In the genomic region with DNA sequence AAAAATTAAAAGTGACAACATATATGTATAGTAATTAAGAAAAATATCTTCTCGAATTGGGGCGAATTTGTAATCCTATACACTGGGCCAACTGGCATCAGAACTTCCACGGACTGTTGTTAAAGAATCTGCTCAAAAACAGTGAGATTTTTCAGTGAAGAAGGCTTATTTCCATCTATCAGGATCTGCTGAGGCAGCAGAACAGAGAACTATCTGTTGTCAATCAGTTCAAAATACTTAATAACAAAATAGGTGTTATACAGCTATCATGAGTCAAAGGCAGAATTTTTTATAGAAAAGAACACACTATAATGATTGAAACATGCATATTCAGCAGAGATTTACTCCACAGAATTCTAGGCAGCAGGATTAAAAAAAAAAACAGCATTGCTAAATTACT, we compare ENCODE assay signal across 26 cellular contexts. TPM values are rescaled to one million over a fixed set of nuclear protein-coding genes. Genes with fewer than 3 reads are reported as not detected.
DNase-seq lines count a peak whose midpoint lies in the region; ATAC-seq, FAIRE-seq and TF ChIP-seq lines count a peak whose summit lies in the region.
"Had no signal": no experiment of that assay in that cellular context is flagged by ENCODE, and none has a peak within 500 bp of the region (broad histone marks: within the 10 kb centered on the region; RNA-seq: fewer than 3 reads in every experiment).

No MANE protein-coding gene starts in this region.

- in situ Hi-C loops in HepG2 (cut with HindIII; ENCODE audit: extremely low pct_ligation_motif_present, low pct_unique_long_range_greater_than_20kb) = loop anchor here (25.0 kb wide), 1 partner anchor 281 kb away; no protein-coding TSS in a partner anchor
- in situ Hi-C loops in K562 (cut with MboI) = no loop called here
- in situ Hi-C loops in gastrocnemius medialis (cut with MboI; ENCODE audit: low sequenced_read_pairs in 4 of 4) = loop anchor here in 3 of 4 donors (10.0 to 25.0 kb wide), 2 partner anchors 274 to 281 kb away; no protein-coding TSS in a partner anchor

- no peaks in the 10 kb centered on the region for H3K9me1 ChIP-seq in K562 (ENCODE audit: control insufficient read depth, insufficient read depth, low read length)

- no peaks in the 10 kb centered on the region for H3F3A ChIP-seq in Loucy (ENCODE audit: low read depth)

- H3K27ac ChIP-seq in HepG2 (ENCODE audit: extremely low read length, insufficient read depth, low read length) (no peak overlapping the region), right lobe of liver (no peak overlapping the region), K562 (ENCODE audit: extremely low read depth, low read depth, low read length) (no peak overlapping the region), gastrocnemius medialis (no peak overlapping the region)
- H3K27ac ChIP-seq: SJCRH30 had no signal

- no peak overlapping the region for H3K4me2 ChIP-seq in HepG2 (ENCODE audit: low read depth, low read length)
- peak overlapping the region; percentile 82 for H3K4me2 ChIP-seq in Loucy (ENCODE audit: low read depth, low read length, poor library complexity, severe bottlenecking)
- H3K4me2 ChIP-seq in K562 (ENCODE audit: insufficient read depth, low read length) = no peak overlapping the region

- BruUV-seq in HepG2 (replicated peaks; lab: Mats Ljungman, UMichigan) (no TSS peak), K562 (replicated peaks; lab: Mats Ljungman, UMichigan) (no TSS peak)

- H3K4me3 ChIP-seq in HepG2 (replicated peaks in 1 of 3; ENCODE audit: insufficient read depth in 1 of 3, low read depth in 2 of 3, low read length in 3 of 3) (no peak overlapping the region), right lobe of liver (no peak overlapping the region), Loucy (ENCODE audit: low read length, poor library complexity, severe bottlenecking) (no peak overlapping the region), K562 (no peak overlapping the region), gastrocnemius medialis (no peak overlapping the region)
- H3K4me3 ChIP-seq: GM12878, MG63, SJCRH30 had no signal

- no peak for TF ChIP-seq POLR2A in HepG2 (IDR thresholded peaks at IDR 0.05; ENCODE audit: insufficient read depth in 1 of 2, low read depth in 2 of 2, low read length in 2 of 2)
- TF ChIP-seq POLR2A in right lobe of liver (IDR thresholded peaks at IDR 0.05) = no peak
- no peak for TF ChIP-seq POLR2A in K562 (conservative IDR thresholded peaks at IDR 0.05)
- TF ChIP-seq POLR2A in gastrocnemius medialis (IDR thresholded peaks at IDR 0.05) = no peak

- H2AFZ ChIP-seq in HepG2 (ENCODE audit: low read length) = no peak overlapping the region
- H2AFZ ChIP-seq in Loucy (ENCODE audit: low read length) = no peak overlapping the region
- no peak overlapping the region for H2AFZ ChIP-seq in K562 (ENCODE audit: low read depth, low read length)

- TF ChIP-seq EP300 in HepG2 (IDR thresholded peaks at IDR 0.05; ENCODE audit: low read depth in 2 of 2, low read length in 2 of 2) (no peak), HepG2 (CRISPR knock-in tag; IDR thresholded peaks at IDR 0.05; ENCODE audit: borderline replicate concordance) (no peak), K562 (IDR thresholded peaks at IDR 0.05; ENCODE audit: low read length) (no peak)

- H3K4me1 ChIP-seq in HepG2 (ENCODE audit: insufficient read depth, low read length) = no peaks in the 10 kb centered on the region
- H3K4me1 ChIP-seq in right lobe of liver = no peaks in the 10 kb centered on the region
- peaks cover 21% of the 10 kb centered on the region for H3K4me1 ChIP-seq in Loucy (ENCODE audit: insufficient read depth, low read length, poor library complexity, severe bottlenecking)
- no peaks in the 10 kb centered on the region; a peak in 1 of 5 replicates for H3K4me1 ChIP-seq in K562 (replicated peaks in 1 of 2; ENCODE audit: control insufficient read depth in 2 of 2, insufficient read depth in 2 of 2, low read length in 2 of 2)
- no peaks in the 10 kb centered on the region for H3K4me1 ChIP-seq in gastrocnemius medialis
- H3K4me1 ChIP-seq: Caco-2, SJCRH30 had no signal

- CTCF ChIA-PET in HepG2 (lab: Yijun Ruan, JAX; ENCODE audit: low intra/inter-chr PET ratio, low total read pairs) (no interaction called here), K562 (lab: Yijun Ruan, JAX; ENCODE audit: low intra/inter-chr PET ratio) (no interaction called here)

- WGBS in HepG2 (ENCODE audit: low lambda C conversion rate) = 1% methylated on average over 3 of the region's 3 CpGs
- 62% methylated on average over 3 of the region's 3 CpGs for WGBS in right lobe of liver (ENCODE audit: insufficient coverage, low coverage, low lambda C conversion rate, missing lambda C conversion rate)
- 0% methylated on average over 3 of the region's 3 CpGs for WGBS in K562 (ENCODE audit: insufficient coverage, low coverage, missing lambda C conversion rate)

- H3K79me2 ChIP-seq in HepG2 (ENCODE audit: insufficient read depth, low read length) (no peaks in the 10 kb centered on the region), Loucy (ENCODE audit: insufficient read depth, low read length) (no peaks in the 10 kb centered on the region), K562 (ENCODE audit: control insufficient read depth, insufficient read depth, low read length) (no peaks in the 10 kb centered on the region)

- intact Hi-C loops in HepG2 (cut with micrococcal nuclease; ENCODE audit: unreplicated experiment) (no loop called here), right lobe of liver (cut with DNase I) (no loop called here), K562 (cut with micrococcal nuclease) (no loop called here), gastrocnemius medialis (cut with DNase I; ENCODE audit: low total_unique reads) (loop anchor here (5.0 kb wide), 1 partner anchor 266 kb away; no protein-coding TSS in a partner anchor)

- POLR2A ChIA-PET in HepG2 (lab: Yijun Ruan, JAX) (no interaction called here), K562 (lab: Yijun Ruan, JAX) (no interaction called here)

- H3K9me3 ChIP-seq in HepG2 (ENCODE audit: low read length) (no peaks in the 10 kb centered on the region), right lobe of liver (no peaks in the 10 kb centered on the region), Loucy (ENCODE audit: insufficient read depth, low read depth, low read length) (no peaks in the 10 kb centered on the region), K562 (replicated peaks; ENCODE audit: control insufficient read depth, insufficient read depth, low read depth, low read length) (no peaks in the 10 kb centered on the region), gastrocnemius medialis (no peaks in the 10 kb centered on the region)
- H3K9me3 ChIP-seq: MG63, SJCRH30 had no signal

- no peak for ATAC-seq in HepG2
- ATAC-seq in right lobe of liver = no peak
- ATAC-seq in K562 = no peak
- ATAC-seq in gastrocnemius medialis = no peak
- ATAC-seq: GM12878, PC-3, SK-N-SH treated with all-trans-retinoic acid at 6 μM for 48 hours had no signal

- DNase-seq in HepG2 (ENCODE audit: low spot score) = no peak
- no peak for DNase-seq in right lobe of liver
- DNase-seq in K562 (ENCODE audit: extremely low read depth in 1 of 4, low spot score in 3 of 4) = no peak
- no peak for DNase-seq in EL
- DNase-seq in gastrocnemius medialis = no peak
- DNase-seq in LoVo (ENCODE audit: low spot score) = no peak
- DNase-seq: C1 segment of cervical spinal cord; Caco-2; CD4-positive, alpha-beta memory T cell; GDM1; GOT3; HCEC 1CT; Kasumi-1; MG63; NCI-H1105 treated with DMSO at 0.1 percent for 48 hours; NCI-H2029; NCI-H446 treated with DMSO at 0.1 percent for 48 hours; NCI-H526; NCI-H82; NK-92 treated with Interleukin-12 subunit alpha and Interleukin-12 subunit beta, amount 100 ng/mL, for 24 hours; PC-3; SJCRH30 had no signal

- no peaks in the 10 kb centered on the region for H3K9me2 ChIP-seq in Loucy (replicated peaks; ENCODE audit: low read depth, low read length)

- H3K9ac ChIP-seq in HepG2 (ENCODE audit: insufficient read depth, low read depth, low read length) (no peak overlapping the region), Loucy (ENCODE audit: low read depth, low read length, poor library complexity, severe bottlenecking) (no peak overlapping the region), K562 (ENCODE audit: insufficient read depth in 1 of 2, low read depth in 2 of 2, low read length in 2 of 2) (no peak overlapping the region)

- H4K20me1 ChIP-seq in HepG2 (ENCODE audit: insufficient read depth, low read length) = no peaks in the 10 kb centered on the region
- H4K20me1 ChIP-seq in Loucy (ENCODE audit: insufficient read depth, low read length, poor library complexity, severe bottlenecking) = no peaks in the 10 kb centered on the region
- no peaks in the 10 kb centered on the region for H4K20me1 ChIP-seq in K562 (replicated peaks; ENCODE audit: control insufficient read depth, insufficient read depth, low read length)

- no peak for TF ChIP-seq RAD21 in HepG2 (CRISPR knock-in tag; IDR thresholded peaks at IDR 0.05)
- no peak for TF ChIP-seq RAD21 in K562 (CRISPR knock-in tag; conservative IDR thresholded peaks at IDR 0.05 in 1 of 2, IDR thresholded peaks at IDR 0.05 in 1 of 2)

- FAIRE-seq in HepG2 (lab: Jason Lieb, UNC) (no peak), K562 (lab: Jason Lieb, UNC) (no peak)
- FAIRE-seq: GM12878 had no signal

- H3K36me3 ChIP-seq in HepG2 (replicated peaks in 1 of 2; ENCODE audit: control insufficient read depth in 1 of 2, insufficient read depth in 2 of 2, low read length in 2 of 2) = no peaks in the 10 kb centered on the region
- H3K36me3 ChIP-seq in right lobe of liver = no peaks in the 10 kb centered on the region
- no peaks in the 10 kb centered on the region for H3K36me3 ChIP-seq in Loucy (ENCODE audit: insufficient read depth, low read length)
- no peaks in the 10 kb centered on the region for H3K36me3 ChIP-seq in K562 (ENCODE audit: control insufficient read depth, insufficient read depth, low read length)
- H3K36me3 ChIP-seq in gastrocnemius medialis = no peaks in the 10 kb centered on the region
- H3K36me3 ChIP-seq: MG63, SJCRH30 had no signal

- TF ChIP-seq CTCF in HepG2 (CRISPR knock-in tag; IDR thresholded peaks at IDR 0.05) (no peak), right lobe of liver (IDR thresholded peaks at IDR 0.05) (no peak), Loucy (conservative IDR thresholded peaks at IDR 0.05; ENCODE audit: low read length) (no peak), K562 (IDR thresholded peaks at IDR 0.05 in 2 of 3, conservative IDR thresholded peaks at IDR 0.05 in 1 of 3; ENCODE audit: insufficient read depth in 2 of 3, low read depth in 1 of 3, low read length in 3 of 3) (no peak), gastrocnemius medialis (IDR thresholded peaks at IDR 0.05 in 4 of 5, conservative IDR thresholded peaks at IDR 0.05 in 1 of 5) (no peak)

- H3K27me3 ChIP-seq in HepG2 (ENCODE audit: control insufficient read depth in 1 of 2, insufficient read depth in 2 of 2, low read length in 2 of 2) (peaks cover 0 to 3% of the 10 kb centered on the region in 2 experiments; a peak in 2 of 5 replicates), right lobe of liver (no peaks in the 10 kb centered on the region), Loucy (ENCODE audit: insufficient read depth, low read length, poor library complexity, severe bottlenecking) (no peaks in the 10 kb centered on the region), K562 (ENCODE audit: control insufficient read depth in 2 of 2, insufficient read depth in 2 of 2, low read length in 2 of 2) (no peaks in the 10 kb centered on the region), gastrocnemius medialis (no peaks in the 10 kb centered on the region)
- H3K27me3 ChIP-seq: MG63, SJCRH30 had no signal

RNA-seq across cellular contexts. Expression of a gene that starts 41.9 kb away (rescaled TPM):
- total RNA-seq in HepG2 (2016; rRNA removed; fragmentation: Illumina TruSeq; extraction: Trizol) (not detected in 2 replicates), right lobe of liver (under 1 TPM in 1 of 6 experiments, not detected in 5; 0.24 TPM), K562 (2014; rRNA removed) (not detected in 2 replicates), K562 (2014; rRNA removed; fragmentation: Illumina TruSeq; extraction: Trizol) (not detected in 2 replicates), K562 (2015; rRNA removed; fragmentation: Illumina TruSeq; extraction: Trizol) (not detected in 2 replicates), K562 (2021) (not detected in 2 replicates), gastrocnemius medialis (not detected)
- total RNA-seq in HepG2 (2016; cell fraction: cytosol; rRNA removed; fragmentation: Illumina TruSeq; extraction: Trizol; ENCODE audit: low read depth) = not detected in 2 replicates
- total RNA-seq in HepG2 (2016; cell fraction: insoluble cytoplasmic fraction; rRNA removed; fragmentation: Illumina TruSeq; extraction: Trizol) = not detected in 2 replicates
- not detected in 2 replicates for total RNA-seq in HepG2 (2016; cell fraction: membrane; rRNA removed; fragmentation: Illumina TruSeq; extraction: Trizol)
- not detected in 2 replicates for total RNA-seq in HepG2 (2016; cell fraction: nucleus; rRNA removed; fragmentation: Illumina TruSeq; extraction: Trizol)
- polyA plus RNA-seq in HepG2 (2011; rRNA removed) (not detected in 2 replicates), K562 (2011; rRNA removed) (not detected in 2 replicates), K562 (2014; fragmentation: Illumina TruSeq; extraction: Trizol) (not detected in 2 replicates), K562 (2014; fragmentation: Nextera tagmentation; extraction: Ambion mirVana) (not detected), K562 (2014; rRNA removed) (not detected in 2 replicates)
- polyA plus RNA-seq in HepG2 (2011; cell fraction: cytosol; rRNA removed) = not detected in 2 replicates
- polyA plus RNA-seq in HepG2 (2011; cell fraction: nucleus; rRNA removed) = not detected in 2 replicates
- polyA plus RNA-seq in HepG2 (2012) = not detected in 2 replicates
- polyA plus RNA-seq in HepG2 (2016; cell fraction: cytosol; fragmentation: Illumina TruSeq; extraction: Trizol; ENCODE audit: low read depth) = not detected in 2 replicates
- polyA plus RNA-seq in HepG2 (2016; cell fraction: insoluble cytoplasmic fraction; fragmentation: Illumina TruSeq; extraction: Trizol; ENCODE audit: low read depth) = not detected in 2 replicates
- not detected in 2 replicates for polyA plus RNA-seq in HepG2 (2016; cell fraction: membrane; fragmentation: Illumina TruSeq; extraction: Trizol; ENCODE audit: low read depth)
- polyA plus RNA-seq in HepG2 (2016; cell fraction: nucleus; fragmentation: Illumina TruSeq; extraction: Trizol; ENCODE audit: insufficient read depth, low read depth) = not detected in 2 replicates
- not detected in 2 replicates for polyA minus RNA-seq in HepG2 (2011; rRNA and poly(A)+ RNA removed; ENCODE audit: low replicate concordance)
- polyA minus RNA-seq in HepG2 (2011; cell fraction: cytosol; rRNA and poly(A)+ RNA removed) = not detected in 2 replicates
- not detected in 2 replicates for polyA minus RNA-seq in HepG2 (2011; cell fraction: nucleus; rRNA and poly(A)+ RNA removed)
- total RNA-seq in K562 (2011; cell fraction: chromatin; rRNA removed; ENCODE audit: low replicate concordance) = not detected in 2 replicates
- not detected in 2 replicates for total RNA-seq in K562 (2011; cell fraction: nucleolus; rRNA removed)
- not detected in 2 replicates for total RNA-seq in K562 (2011; cell fraction: nucleoplasm; rRNA removed)
- polyA plus RNA-seq in K562 (2011; cell fraction: cytosol; rRNA removed) = not detected in 2 replicates
- polyA plus RNA-seq in K562 (2011; cell fraction: nucleus; rRNA removed) = not detected in 2 replicates
- not detected in 2 replicates for polyA plus RNA-seq in K562 (2012)
- not detected in 2 replicates for polyA minus RNA-seq in K562 (2011; rRNA and poly(A)+ RNA removed)
- polyA minus RNA-seq in K562 (2011; cell fraction: cytosol; rRNA and poly(A)+ RNA removed) = not detected in 2 replicates
- polyA minus RNA-seq in K562 (2011; cell fraction: nucleus; rRNA and poly(A)+ RNA removed) = not detected in 2 replicates
- total RNA-seq: A673, Caco-2, PC-3, SJCRH30 had no signal
